ENCODE assay signal across 2 cellular contexts in genomic region chr12:74420-75190, GRCh38. TPM values are rescaled to one million over a fixed set of nuclear protein-coding genes. Genes with fewer than 3 reads are reported as not detected.
"Had no signal": no experiment of that assay in that cellular context is flagged by ENCODE, and none has a peak within 500 bp of the region (broad histone marks: within the 10 kb centered on the region; RNA-seq: fewer than 3 reads in every experiment).

No MANE protein-coding gene starts in this region.

RNA-seq across cellular contexts. Expression of gene IQSEC3, which starts 8.0 kb away (rescaled TPM):
- total RNA-seq: M059J, SJSA1 had no signal
